ENCODE assay signal across 11 cellular contexts in the genomic region with DNA sequence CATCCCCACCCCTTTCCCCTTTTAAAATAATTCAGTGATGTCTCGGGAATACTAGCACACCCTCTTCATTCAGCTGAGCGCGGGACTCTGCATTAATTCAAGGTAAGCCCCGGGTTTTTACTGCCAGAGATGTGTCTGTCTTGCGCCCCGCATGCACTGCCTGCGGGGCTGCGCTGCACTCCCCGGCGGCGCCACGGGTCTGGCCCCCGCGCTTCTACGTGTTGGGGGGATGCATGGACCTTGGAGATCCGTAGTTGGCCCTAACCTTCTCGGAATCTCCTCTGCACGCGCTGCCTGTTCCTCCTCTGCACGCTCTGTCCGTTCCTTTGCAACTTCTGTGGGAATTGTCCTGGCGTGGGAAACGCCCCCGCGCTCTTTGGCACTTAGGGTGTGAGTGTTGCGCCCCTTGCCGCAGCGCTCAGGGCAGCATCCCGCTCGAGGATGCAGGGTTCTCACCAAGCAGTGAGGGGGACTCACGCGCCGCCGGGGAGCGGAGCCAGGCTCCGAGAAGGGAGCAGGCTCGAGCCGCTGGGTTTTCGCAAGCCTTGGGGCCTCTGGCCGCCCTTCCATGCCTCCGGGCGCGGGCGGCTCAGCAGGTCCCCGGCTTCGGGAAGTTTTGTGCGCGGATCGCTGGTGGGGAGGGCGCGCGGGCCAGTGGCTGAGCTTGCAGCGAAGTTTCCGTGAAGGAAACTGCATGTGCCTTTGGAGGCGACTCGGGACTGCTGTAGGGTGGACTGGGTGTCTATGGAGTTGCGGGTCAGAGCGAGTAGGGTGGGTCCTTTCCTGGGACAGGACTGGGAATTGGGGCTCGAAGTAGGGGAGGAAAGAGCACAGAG.
DNase-seq lines count a peak whose midpoint lies in the region; ATAC-seq and TF ChIP-seq lines count a peak whose summit lies in the region.
"Had no signal": no experiment of that assay in that cellular context is flagged by ENCODE, and none has a peak within 500 bp of the region (broad histone marks: within the 10 kb centered on the region; RNA-seq: fewer than 3 reads in every experiment).

No MANE protein-coding gene starts in this region.

- POLR2A ChIA-PET in CD4-positive, alpha-beta T cell (lab: Charles Lee), result interaction anchor here (0.6 to 1.1 kb wide), 2 partner anchors 14 to 79 kb away, joined by 3 read pairs; no protein-coding TSS in a partner anchor

- ATAC-seq in CD4-positive, alpha-beta T cell (ENCODE audit: poor library complexity), result peak; percentile 46
- ATAC-seq in GM23338 (peak; percentile 82), GM19467 (IDR thresholded peaks at IDR 0.05; ENCODE audit: unreplicated experiment) (no peak), HG03280 (IDR thresholded peaks at IDR 0.05; ENCODE audit: unreplicated experiment) (no peak)
- peak; percentile 46 to 61 for ATAC-seq in activated naive CD4-positive, alpha-beta T cell treated with anti-CD3 and anti-CD28 coated beads, Interleukin-2, amount 50 U/mL, for 72 hours

- no peak overlapping the region for H3K27ac Mint-ChIP-seq in CD4-positive, alpha-beta T cell
- H3K27ac Mint-ChIP-seq in GM23338, result no peak overlapping the region
- no peak overlapping the region for H3K27ac Mint-ChIP-seq in activated naive CD4-positive, alpha-beta T cell treated with anti-CD3 and anti-CD28 coated beads, Interleukin-2, amount 50 U/mL, for 72 hours

- TF ChIP-seq CTCF in CD4-positive, alpha-beta T cell (IDR thresholded peaks at IDR 0.05), result no peak
- TF ChIP-seq CTCF in GM23338 (conservative IDR thresholded peaks at IDR 0.05; ENCODE audit: low read depth in 2 of 2), result no peak

- no peaks in the 10 kb centered on the region for H3F3A ChIP-seq in GM23338 (replicated peaks; ENCODE audit: low read depth)

- peaks cover 21% of the 10 kb centered on the region; the same call in 1 of the 2 replicates for H3K4me1 ChIP-seq in GM23338 (ENCODE audit: insufficient read depth)

- no peaks in the 10 kb centered on the region for H4K20me1 ChIP-seq in GM23338 (replicated peaks; ENCODE audit: insufficient read depth)

- H3K36me3 ChIP-seq in GM23338 (ENCODE audit: insufficient read depth), result no peaks in the 10 kb centered on the region

- H3K9me2 ChIP-seq in GM23338 (ENCODE audit: insufficient read depth), result no peaks in the 10 kb centered on the region

- no peak overlapping the region for H3K27ac ChIP-seq in CD4-positive, alpha-beta T cell (ENCODE audit: low read depth, low read length)
- no peak overlapping the region for H3K27ac ChIP-seq in GM23338 (ENCODE audit: low read depth)

- peaks cover 65% of the 10 kb centered on the region for H3K27me3 Mint-ChIP-seq in CD4-positive, alpha-beta T cell
- H3K27me3 Mint-ChIP-seq in GM23338 (ENCODE audit: insufficient read depth, low read depth, poor library complexity), result peaks cover 55% of the 10 kb centered on the region

- no peaks in the 10 kb centered on the region for H3K9me3 Mint-ChIP-seq in CD4-positive, alpha-beta T cell
- no peaks in the 10 kb centered on the region for H3K9me3 Mint-ChIP-seq in GM23338
- H3K9me3 Mint-ChIP-seq in activated naive CD4-positive, alpha-beta T cell treated with anti-CD3 and anti-CD28 coated beads, Interleukin-2, amount 50 U/mL, for 72 hours, result no peaks in the 10 kb centered on the region

- no peaks in the 10 kb centered on the region for H3K36me3 Mint-ChIP-seq in CD4-positive, alpha-beta T cell (ENCODE audit: low read depth)
- H3K36me3 Mint-ChIP-seq in GM23338 (ENCODE audit: low read depth), result no peaks in the 10 kb centered on the region; the same call in 2 of the 3 replicates
- no peaks in the 10 kb centered on the region for H3K36me3 Mint-ChIP-seq in activated naive CD4-positive, alpha-beta T cell treated with anti-CD3 and anti-CD28 coated beads, Interleukin-2, amount 50 U/mL, for 72 hours

- H3K4me1 Mint-ChIP-seq in CD4-positive, alpha-beta T cell (ENCODE audit: low read depth), result peaks cover 18% of the 10 kb centered on the region
- peaks cover 21% of the 10 kb centered on the region for H3K4me1 Mint-ChIP-seq in GM23338

- H3K9me3 ChIP-seq in CD4-positive, alpha-beta T cell (ENCODE audit: control insufficient read depth, low read length), result no peaks in the 10 kb centered on the region

- peaks cover 54% of the 10 kb centered on the region for H3K27me3 ChIP-seq in CD4-positive, alpha-beta T cell (ENCODE audit: control insufficient read depth, insufficient read depth, low read length)
- peaks cover 77% of the 10 kb centered on the region for H3K27me3 ChIP-seq in GM23338 (ENCODE audit: insufficient read depth)

- H3K4me2 ChIP-seq in GM23338, result peak overlapping the region; percentile 95

- H3K4me3 Mint-ChIP-seq in CD4-positive, alpha-beta T cell, result peak overlapping the region; percentile 85
- H3K4me3 Mint-ChIP-seq in GM23338, result peak overlapping the region; percentile 86

- intact Hi-C loops in CD4-positive, alpha-beta T cell (cut with DNase I, micrococcal nuclease), result loop anchor here in 1 of 2 experiments (1.0 kb wide), 1 partner anchor 105 kb away; no protein-coding TSS in a partner anchor

- peak overlapping the region; percentile 77 for H3K4me3 ChIP-seq in GM23338

- CTCF ChIA-PET in CD4-positive, alpha-beta T cell (lab: Charles Lee), result no interaction called here

- DNase-seq in CD4-positive, alpha-beta T cell, result no peak
- peak; percentile 76 for DNase-seq in GM23338 (ENCODE audit: low spot score)
- peak in 1 of 2 donors; percentile 13 for DNase-seq in activated naive CD4-positive, alpha-beta T cell treated with anti-CD3 and anti-CD28 coated beads, Interleukin-2, amount 50 U/mL, for 72 hours (ENCODE audit: low spot score in 2 of 2)
- DNase-seq in iPS-NIHi7 (ENCODE audit: extremely low spot score), result peak; percentile 59
- DNase-seq in cerebellar nuclear complex (lab: John Stamatoyannopoulos, UW), result no peak
- no peak for DNase-seq in occipital lobe (lab: John Stamatoyannopoulos, UW)
- DNase-seq: KG1, midbrain, NCI-H526 treated with DMSO at 0.1 percent for 48 hours had no signal

- peak overlapping the region; percentile 97 for H2AFZ ChIP-seq in GM23338

- H3K79me2 ChIP-seq in GM23338 (replicated peaks; ENCODE audit: insufficient read depth), result no peaks in the 10 kb centered on the region

TF ChIP-seq in GM23338, 12 proteins besides CTCF, POLR2A, EP300 and RAD21:
- TF ChIP-seq EZH2phosphoT487 (IDR thresholded peaks at IDR 0.05; ENCODE audit: unreplicated experiment) (peak; percentile 50), EZH2 (IDR thresholded peaks at IDR 0.05; ENCODE audit: low read depth, unreplicated experiment) (peak; percentile 57)
- TF ChIP-seq, protein P1, sequence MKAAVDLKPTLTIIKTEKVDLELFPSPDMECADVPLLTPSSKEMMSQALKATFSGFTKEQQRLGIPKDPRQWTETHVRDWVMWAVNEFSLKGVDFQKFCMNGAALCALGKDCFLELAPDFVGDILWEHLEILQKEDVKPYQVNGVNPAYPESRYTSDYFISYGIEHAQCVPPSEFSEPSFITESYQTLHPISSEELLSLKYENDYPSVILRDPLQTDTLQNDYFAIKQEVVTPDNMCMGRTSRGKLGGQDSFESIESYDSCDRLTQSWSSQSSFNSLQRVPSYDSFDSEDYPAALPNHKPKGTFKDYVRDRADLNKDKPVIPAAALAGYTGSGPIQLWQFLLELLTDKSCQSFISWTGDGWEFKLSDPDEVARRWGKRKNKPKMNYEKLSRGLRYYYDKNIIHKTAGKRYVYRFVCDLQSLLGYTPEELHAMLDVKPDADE (IDR thresholded peaks at IDR 0.05), result no peak

Comparison
In these comparisons a context has a peak if more than half of its experiments do, and no peak if none do; other contexts are left out.
1. ATAC-seq: peak in CD4-positive, alpha-beta T cell (single experiment), GM23338 (single experiment) and activated naive CD4-positive, alpha-beta T cell treated with anti-CD3 and anti-CD28 coated beads, Interleukin-2, amount 50 U/mL, for 72 hours (2 of 2); none in GM19467 (single experiment) and HG03280 (single experiment).
2. DNase-seq: peak in GM23338 (single experiment) and iPS-NIHi7 (single experiment); none in CD4-positive, alpha-beta T cell (0 of 10), cerebellar nuclear complex (0 of 2) and occipital lobe (single experiment).